ENCODE assay signal across 8 cellular contexts in the genomic region with DNA sequence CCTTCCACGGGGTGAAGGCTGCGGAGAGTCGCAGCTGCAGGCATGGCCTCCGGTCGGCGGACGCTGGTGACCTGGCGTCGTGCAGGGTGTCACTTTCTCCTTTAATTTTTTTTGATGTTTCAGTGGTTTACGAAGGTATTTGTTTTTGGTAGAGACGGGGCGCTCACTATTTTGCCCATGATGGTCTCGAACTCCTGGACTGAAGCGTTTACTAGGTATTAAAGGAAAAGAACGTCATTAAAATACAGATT. TPM values are rescaled to one million over a fixed set of nuclear protein-coding genes. Genes with fewer than 3 reads are reported as not detected.
DNase-seq lines count a peak whose midpoint lies in the region; ATAC-seq, FAIRE-seq and TF ChIP-seq lines count a peak whose summit lies in the region.

No MANE protein-coding gene starts in this region.

- H3K36me3 ChIP-seq in kidney (ENCODE audit: control insufficient read depth in 1 of 2, insufficient read depth in 2 of 2, low read length in 2 of 2) (no peaks in the 10 kb centered on the region), urinary bladder (ENCODE audit: insufficient read depth) (no peaks in the 10 kb centered on the region)

- DNase-seq in Right ventricle myocardium inferior (ENCODE audit: missing footprints), result peak; percentile 11
- DNase-seq in Right ventricle myocardium superior, result no peak
- peak; percentile 76 for DNase-seq in kidney
- DNase-seq in NOMO-1 treated with dmso at 0.1 percent for 144 hours (lab: John Stamatoyannopoulos, UW; ENCODE audit: unreplicated experiment), result no peak
- no peak for DNase-seq in NCI-H82 treated with DMSO at 0.1 percent for 48 hours (lab: John Stamatoyannopoulos, UW; ENCODE audit: unreplicated experiment)
- no peak for DNase-seq in HK-2 (ENCODE audit: unreplicated experiment)

- ATAC-seq in Right ventricle myocardium inferior, result no peak
- no peak for ATAC-seq in Right ventricle myocardium superior (ENCODE audit: poor library complexity)

- H3K4me1 ChIP-seq in kidney (ENCODE audit: control insufficient read depth in 1 of 2, insufficient read depth in 1 of 2, low read depth in 1 of 2, low read length in 2 of 2) (peaks cover 3 to 7% of the 10 kb centered on the region in 2 donors), urinary bladder (ENCODE audit: insufficient read depth) (no peaks in the 10 kb centered on the region)

- 4% methylated on average over 15 of the region's 15 CpGs for WGBS in urinary bladder

- intact Hi-C loops in Right ventricle myocardium inferior (cut with DNase I) (loop anchor here (1.0 to 2.0 kb wide), 2 partner anchors 93 to 349 kb away; a partner anchor contains a TSS), Right ventricle myocardium superior (cut with DNase I) (no loop called here), kidney (cut with DNase I) (no loop called here)

- H3K4me3 ChIP-seq in kidney (ENCODE audit: low read length in 2 of 2) (peak overlapping the region in 1 of 2 donors; percentile 65), urinary bladder (ENCODE audit: low read depth, low read length) (peak overlapping the region; percentile 26)

- peaks cover 19% of the 10 kb centered on the region for H3K4me1 Mint-ChIP-seq in activated naive CD8-positive, alpha-beta T cell (ENCODE audit: low read depth)

- peaks cover 2% of the 10 kb centered on the region for H3K27me3 Mint-ChIP-seq in activated naive CD8-positive, alpha-beta T cell

- no peaks in the 10 kb centered on the region for H3K9me3 Mint-ChIP-seq in activated naive CD8-positive, alpha-beta T cell (ENCODE audit: low read depth)

- peak overlapping the region; percentile 98 for H3K27ac Mint-ChIP-seq in activated naive CD8-positive, alpha-beta T cell

- H3K9me3 ChIP-seq in kidney (ENCODE audit: control insufficient read depth in 1 of 2, low read length in 2 of 2), result no peaks in the 10 kb centered on the region

- FAIRE-seq in kidney (lab: Jason Lieb, UNC), result no peak

- H3K9ac ChIP-seq in kidney (ENCODE audit: low read length in 2 of 2), result no peak overlapping the region

- H3K27ac ChIP-seq in kidney (ENCODE audit: low read depth in 2 of 2, low read length in 2 of 2) (no peak overlapping the region), urinary bladder (ENCODE audit: low read depth) (no peak overlapping the region)

- no peak for TF ChIP-seq CTCF in kidney (IDR thresholded peaks at IDR 0.05; ENCODE audit: borderline replicate concordance, extremely low read depth, insufficient read depth)

- no peaks in the 10 kb centered on the region for H3K36me3 Mint-ChIP-seq in activated naive CD8-positive, alpha-beta T cell

- peak overlapping the region; percentile 87 for H3K4me3 Mint-ChIP-seq in activated naive CD8-positive, alpha-beta T cell

RNA-seq across cellular contexts. Expression of a gene that starts 17.1 kb away (rescaled TPM):
- total RNA-seq in Right ventricle myocardium inferior, result 6.2 TPM
- 6.1 TPM for total RNA-seq in Right ventricle myocardium superior
- 12.5 TPM for total RNA-seq in kidney
- polyA plus RNA-seq in kidney (ENCODE audit: insufficient read depth, low read depth, low replicate concordance), result 5.6 TPM
- total RNA-seq in urinary bladder, result 4.0 TPM
- 16.0 TPM for polyA plus RNA-seq in urinary bladder

RNA-seq across cellular contexts. Expression of a gene that starts 36.1 kb away (rescaled TPM):
- total RNA-seq in Right ventricle myocardium inferior (not detected), Right ventricle myocardium superior (not detected), kidney (not detected), urinary bladder (not detected)
- polyA plus RNA-seq in kidney (ENCODE audit: insufficient read depth, low read depth, low replicate concordance) (not detected), urinary bladder (not detected)

RNA-seq across cellular contexts. Expression of a gene that starts 39.6 kb away (rescaled TPM):
- total RNA-seq in Right ventricle myocardium inferior, result 7.4 TPM
- total RNA-seq in Right ventricle myocardium superior, result 6.9 TPM
- 12.7 TPM for total RNA-seq in kidney
- polyA plus RNA-seq in kidney (ENCODE audit: insufficient read depth, low read depth, low replicate concordance), result 14.1 TPM
- 8.9 TPM for total RNA-seq in urinary bladder
- 16.4 TPM for polyA plus RNA-seq in urinary bladder

RNA-seq across cellular contexts. Expression of a gene that starts 52.9 kb away (rescaled TPM):
- total RNA-seq in Right ventricle myocardium inferior (not detected), Right ventricle myocardium superior (not detected), kidney (not detected), urinary bladder (not detected)
- polyA plus RNA-seq in kidney (ENCODE audit: insufficient read depth, low read depth, low replicate concordance) (not detected), urinary bladder (not detected)

Comparison
In these comparisons a context has a peak if more than half of its experiments do, and no peak if none do; other contexts are left out.
1. DNase-seq: peak in Right ventricle myocardium inferior (single experiment) and kidney (single experiment); none in Right ventricle myocardium superior (single experiment), NOMO-1 treated with dmso at 0.1 percent for 144 hours (single experiment), NCI-H82 treated with DMSO at 0.1 percent for 48 hours (single experiment) and HK-2 (single experiment).